Comparison of ENCODE assay signal across 8 cellular contexts in genomic region chrX:46572295-46572936, GRCh38. TPM values are rescaled to one million over a fixed set of nuclear protein-coding genes. Genes with fewer than 3 reads are reported as not detected.
A peak's percentile ranks its signal among the peaks of the same experiment; 100 is the strongest.
DNase-seq lines count a peak whose midpoint lies in the region; ATAC-seq and TF ChIP-seq lines count a peak whose summit lies in the region.

No MANE protein-coding gene starts in this region.

- H3K36me3 ChIP-seq in tibial artery (no peaks in the 10 kb centered on the region), sigmoid colon (no peaks in the 10 kb centered on the region), H7 (replicated peaks; ENCODE audit: control insufficient read depth, insufficient read depth, low read length) (no peaks in the 10 kb centered on the region)

- no peak for TF ChIP-seq EP300 in sigmoid colon (IDR thresholded peaks at IDR 0.05)

- H3K27ac Mint-ChIP-seq in T-helper 17 cell = peak overlapping the region; percentile 81

- H3K4me3 ChIP-seq in tibial artery (no peak overlapping the region), sigmoid colon (no peak overlapping the region), H7 (ENCODE audit: insufficient read depth, low read depth, low read length) (no peak overlapping the region)

- peak; percentile 5 for DNase-seq in activated gamma-delta T cell treated with anti-CD3 and anti-CD28 coated beads, Interleukin-2, amount 50 U/mL, for 16 hours (ENCODE audit: low read depth)
- DNase-seq in activated gamma-delta T cell (lab: John Stamatoyannopoulos, UW) (no peak), T-helper 17 cell (peak in 1 of 3 donors; percentile 9), tibial artery (no peak), sigmoid colon (no peak), H7 (no peak)
- peak; percentile 36 to 52 for DNase-seq in stimulated activated CD4-positive, alpha-beta T cell treated with anti-CD3 and anti-CD28 coated beads, Interleukin-2, amount 100 ng/mL, for 24 hours

- H3K4me1 ChIP-seq in tibial artery = peaks cover 0 to 21% (median 0%) of the 10 kb centered on the region in 4 donors
- H3K4me1 ChIP-seq in sigmoid colon = peaks cover 0 to 13% (median 7%) of the 10 kb centered on the region in 4 donors

- no peak for TF ChIP-seq POLR2A in sigmoid colon (IDR thresholded peaks at IDR 0.05)

- intact Hi-C loops in tibial artery (cut with DNase I; ENCODE audit: low total_unique reads) = no loop called here
- intact Hi-C loops in sigmoid colon (cut with DNase I) = no loop called here

- no peaks in the 10 kb centered on the region for H3K36me3 Mint-ChIP-seq in T-helper 17 cell (ENCODE audit: low read depth)

- H3K9me3 ChIP-seq in T-helper 17 cell (ENCODE audit: control insufficient read depth, low read length, poor library complexity, severe bottlenecking) (no peaks in the 10 kb centered on the region), tibial artery (no peaks in the 10 kb centered on the region), sigmoid colon (no peaks in the 10 kb centered on the region)

- peak overlapping the region; percentile 89 for H3K4me3 Mint-ChIP-seq in T-helper 17 cell

- H3K27me3 ChIP-seq in tibial artery (no peaks in the 10 kb centered on the region), sigmoid colon (peaks cover 0 to 8% (median 0%) of the 10 kb centered on the region in 3 donors), H7 (ENCODE audit: control insufficient read depth, insufficient read depth, low read length) (peaks cover 13% of the 10 kb centered on the region)

- no peaks in the 10 kb centered on the region for H3K27me3 Mint-ChIP-seq in T-helper 17 cell

- ATAC-seq in HG03060 (IDR thresholded peaks at IDR 0.05; ENCODE audit: low read depth, unreplicated experiment) (peak; percentile 42), T-helper 17 cell (peak; percentile 29)

- H3K27ac ChIP-seq in tibial artery (peak overlapping the region in 1 of 2 donors; percentile 70), sigmoid colon (no peak overlapping the region)

- TF ChIP-seq CTCF in tibial artery (IDR thresholded peaks at IDR 0.05) (no peak), sigmoid colon (IDR thresholded peaks at IDR 0.05) (no peak)

- WGBS in sigmoid colon, 2 donors = 56 to 64% methylated on average over 5 of the region's 5 CpGs

- H3K4me1 Mint-ChIP-seq in T-helper 17 cell = peaks cover 25% of the 10 kb centered on the region

RNA-seq across cellular contexts. Expression of gene CHST7, which starts 1.1 kb away (rescaled TPM):
- 1 to 10 TPM; 6.3 to 6.6 TPM for total RNA-seq in T-helper 17 cell
- total RNA-seq in sigmoid colon = 10 to 100 TPM in 2 of 4 donors, 1 to 10 TPM in 2; 6.6 to 15.8 (median 9.4) TPM
- 1 to 10 TPM; 1.2 to 2.1 (median 1.9) TPM for polyA plus RNA-seq in sigmoid colon
- 47.2 and 55.7 TPM in 2 replicates for total RNA-seq in H7 (2014; rRNA removed; shearing (Covaris generic))

RNA-seq across cellular contexts. Expression of gene ZNF674, which starts 27.2 kb away (rescaled TPM):
- 1 to 10 TPM; 1.6 to 3.9 TPM for total RNA-seq in T-helper 17 cell
- 1 to 10 TPM; 3.0 to 9.1 (median 5.5) TPM for total RNA-seq in sigmoid colon
- polyA plus RNA-seq in sigmoid colon = 1 to 10 TPM; 1.2 to 1.4 (median 1.3) TPM
- total RNA-seq in H7 (2014; rRNA removed; shearing (Covaris generic)) = 4.2 and 11.7 TPM in 2 replicates

Comparison
In these comparisons a context has a peak if more than half of its experiments do, and no peak if none do; other contexts are left out.
1. DNase-seq: peak in activated gamma-delta T cell treated with anti-CD3 and anti-CD28 coated beads, Interleukin-2, amount 50 U/mL, for 16 hours (single experiment) and stimulated activated CD4-positive, alpha-beta T cell treated with anti-CD3 and anti-CD28 coated beads, Interleukin-2, amount 100 ng/mL, for 24 hours (2 of 2); none in activated gamma-delta T cell (single experiment), tibial artery (0 of 2), sigmoid colon (single experiment) and H7 (single experiment).